In genomic region chr5:123512631-123513461, GRCh38 we compare ENCODE assay signal across 1 cellular context.
TF ChIP-seq lines count a peak whose summit lies in the region.

No MANE protein-coding gene starts in this region.

TF ChIP-seq in GM12878, 131 proteins besides CTCF, POLR2A, EP300 and RAD21:
- TF ChIP-seq ATF2 (IDR thresholded peaks at IDR 0.05; ENCODE audit: low read length), result 0 out of 2 replicates have a peak, but pooled peaks have one; percentile 11
- peak; percentile 13; the same call in 1 of the 2 replicates for TF ChIP-seq RUNX3 (IDR thresholded peaks at IDR 0.05; ENCODE audit: low read length)
- no peak for TF ChIP-seq FOXK2 (IDR thresholded peaks at IDR 0.05)
- 0 out of 2 replicates have a peak, but pooled peaks have one; percentile 12 for TF ChIP-seq DPF2 (IDR thresholded peaks at IDR 0.05)
- peak; percentile 65 to 69 for TF ChIP-seq IKZF2 (IDR thresholded peaks at IDR 0.05)
- TF ChIP-seq BACH1 (IDR thresholded peaks at IDR 0.05; ENCODE audit: borderline replicate concordance), result peak; percentile 37; the same call in 1 of the 2 replicates
- no peak for TF ChIP-seq IRF3 (IDR thresholded peaks at IDR 0.05)
- TF ChIP-seq, protein P1, sequence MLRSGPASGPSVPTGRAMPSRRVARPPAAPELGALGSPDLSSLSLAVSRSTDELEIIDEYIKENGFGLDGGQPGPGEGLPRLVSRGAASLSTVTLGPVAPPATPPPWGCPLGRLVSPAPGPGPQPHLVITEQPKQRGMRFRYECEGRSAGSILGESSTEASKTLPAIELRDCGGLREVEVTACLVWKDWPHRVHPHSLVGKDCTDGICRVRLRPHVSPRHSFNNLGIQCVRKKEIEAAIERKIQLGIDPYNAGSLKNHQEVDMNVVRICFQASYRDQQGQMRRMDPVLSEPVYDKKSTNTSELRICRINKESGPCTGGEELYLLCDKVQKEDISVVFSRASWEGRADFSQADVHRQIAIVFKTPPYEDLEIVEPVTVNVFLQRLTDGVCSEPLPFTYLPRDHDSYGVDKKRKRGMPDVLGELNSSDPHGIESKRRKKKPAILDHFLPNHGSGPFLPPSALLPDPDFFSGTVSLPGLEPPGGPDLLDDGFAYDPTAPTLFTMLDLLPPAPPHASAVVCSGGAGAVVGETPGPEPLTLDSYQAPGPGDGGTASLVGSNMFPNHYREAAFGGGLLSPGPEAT (IDR thresholded peaks at IDR 0.05; ENCODE audit: low read depth), result peak; percentile 34; the same call in 1 of the 2 replicates
- peak; percentile 45; the same call in 1 of the 2 replicates for TF ChIP-seq MLLT1 (IDR thresholded peaks at IDR 0.05)
- TF ChIP-seq ZBTB4 (CRISPR knock-in tag; IDR thresholded peaks at IDR 0.05), result no peak
- peak; percentile 59 for TF ChIP-seq EED (IDR thresholded peaks at IDR 0.05; ENCODE audit: low read depth)
- peak; percentile 79 for TF ChIP-seq SPI1 (IDR thresholded peaks at IDR 0.05; ENCODE audit: borderline replicate concordance, insufficient read depth, low read depth, low read length)
- no peak for TF ChIP-seq TBL1XR1 (IDR thresholded peaks at IDR 0.05; ENCODE audit: low read depth, low read length)
- peak in 1 of 2 experiments; percentile 64; a peak in 1 of 3 replicates for TF ChIP-seq EGR1 (IDR thresholded peaks at IDR 0.05; ENCODE audit: borderline replicate concordance in 1 of 2, low read depth in 2 of 2, low read length in 2 of 2)
- TF ChIP-seq MXI1 (IDR thresholded peaks at IDR 0.05; ENCODE audit: low read depth, low read length), result peak; percentile 83
- TF ChIP-seq YBX1 (IDR thresholded peaks at IDR 0.05), result no peak
- no peak for TF ChIP-seq CUX1 (IDR thresholded peaks at IDR 0.05; ENCODE audit: insufficient replicate concordance, low read depth, low read length)
- no peak for TF ChIP-seq ZBTB40 (IDR thresholded peaks at IDR 0.05; ENCODE audit: borderline replicate concordance)
- TF ChIP-seq POLR2AphosphoS5 (IDR thresholded peaks at IDR 0.05; ENCODE audit: low read length), result peak; percentile 53; the same call in 1 of the 2 replicates
